Comparison of ENCODE assay signal across 19 cellular contexts in genomic region chr13:36880961-36881360, GRCh38. TPM values are rescaled to one million over a fixed set of nuclear protein-coding genes. Genes with fewer than 3 reads are reported as not detected.
"Had no signal": no experiment of that assay in that cellular context is flagged by ENCODE, and none has a peak within 500 bp of the region (broad histone marks: within the 10 kb centered on the region; RNA-seq: fewer than 3 reads in every experiment).

No MANE protein-coding gene starts in this region.

- H3K27me3 Mint-ChIP-seq: type B pancreatic cell had no signal

- ATAC-seq: activated CD4-positive, CD25-positive, alpha-beta regulatory T cell treated with anti-CD3 and anti-CD28 coated beads, Interleukin-2, amount 50 U/mL, for 24 hours; activated CD8-positive, alpha-beta memory T cell treated with anti-CD3 and anti-CD28 coated beads, Interleukin-2, amount 10 ng/mL, durations not matched to agents 7 days and 5 days; left colon; naive thymus-derived CD8-positive, alpha-beta T cell; stimulated activated naive B cell treated with anti-CD40 and anti-IgM and Interleukin-4, amounts not matched to agents 10 μg/mL and 1 μg/mL and 100 μg/mL, for 72 hours had no signal

- H3K4me2 ChIP-seq: smooth muscle cell had no signal

- DNase-seq: activated CD4-positive, alpha-beta T cell treated with anti-CD3 and anti-CD28 coated beads, Interleukin-2, amount 50 U/mL, for 4 hours; activated CD8-positive, alpha-beta memory T cell treated with anti-CD3 and anti-CD28 coated beads, Interleukin-2, amount 10 ng/mL, durations not matched to agents 7 days and 5 days; activated effector memory CD4-positive, alpha-beta T cell treated with Interleukin-2 at 50 U/mL for 16 hours; activated T-cell treated with anti-CD3 and anti-CD28 coated beads, Interleukin-2, amount 50 U/mL, for 24 hours; amniotic stem cell; effector CD4-positive, alpha-beta T cell; left colon; naive thymus-derived CD8-positive, alpha-beta T cell; posterior cingulate gyrus; stimulated activated naive B cell treated with anti-CD40 and anti-IgM and Interleukin-4, amounts not matched to agents 10 μg/mL and 1 μg/mL and 100 μg/mL, for 72 hours; substantia nigra had no signal

- H3K27me3 ChIP-seq: neutrophil had no signal

- H3K4me3 Mint-ChIP-seq: activated CD8-positive, alpha-beta memory T cell treated with anti-CD3 and anti-CD28 coated beads, Interleukin-2, amount 10 ng/mL, durations not matched to agents 7 days and 5 days; activated naive CD4-positive, alpha-beta T cell treated with anti-CD3 and anti-CD28 coated beads, Interleukin-2, amount 50 U/mL, for 24 hours; activated T-cell treated with anti-CD3 and anti-CD28 coated beads, Interleukin-2, amount 50 U/mL, for 24 hours; naive thymus-derived CD8-positive, alpha-beta T cell; stimulated activated naive B cell treated with anti-CD40 and anti-IgM and Interleukin-4, amounts not matched to agents 10 μg/mL and 1 μg/mL and 100 μg/mL, for 72 hours; type B pancreatic cell had no signal

- H3K36me3 ChIP-seq: neutrophil had no signal

- H3K27ac Mint-ChIP-seq: activated CD8-positive, alpha-beta memory T cell treated with anti-CD3 and anti-CD28 coated beads, Interleukin-2, amount 10 ng/mL, durations not matched to agents 7 days and 5 days; activated naive CD4-positive, alpha-beta T cell treated with anti-CD3 and anti-CD28 coated beads, Interleukin-2, amount 50 U/mL, for 24 hours; activated T-cell treated with anti-CD3 and anti-CD28 coated beads, Interleukin-2, amount 50 U/mL, for 24 hours; naive thymus-derived CD8-positive, alpha-beta T cell; stimulated activated naive B cell treated with anti-CD40 and anti-IgM and Interleukin-4, amounts not matched to agents 10 μg/mL and 1 μg/mL and 100 μg/mL, for 72 hours; type B pancreatic cell had no signal

- H3K9me3 ChIP-seq: neutrophil had no signal

- H3K27ac ChIP-seq: epithelial cell of prostate, neutrophil had no signal

- H3K4me1 Mint-ChIP-seq: activated CD8-positive, alpha-beta memory T cell treated with anti-CD3 and anti-CD28 coated beads, Interleukin-2, amount 10 ng/mL, durations not matched to agents 7 days and 5 days; activated naive CD4-positive, alpha-beta T cell treated with anti-CD3 and anti-CD28 coated beads, Interleukin-2, amount 50 U/mL, for 24 hours; naive thymus-derived CD8-positive, alpha-beta T cell; stimulated activated naive B cell treated with anti-CD40 and anti-IgM and Interleukin-4, amounts not matched to agents 10 μg/mL and 1 μg/mL and 100 μg/mL, for 72 hours had no signal

- H3K9me3 Mint-ChIP-seq: activated naive CD4-positive, alpha-beta T cell treated with anti-CD3 and anti-CD28 coated beads, Interleukin-2, amount 50 U/mL, for 24 hours; activated T-cell treated with anti-CD3 and anti-CD28 coated beads, Interleukin-2, amount 50 U/mL, for 24 hours; naive thymus-derived CD8-positive, alpha-beta T cell; stimulated activated naive B cell treated with anti-CD40 and anti-IgM and Interleukin-4, amounts not matched to agents 10 μg/mL and 1 μg/mL and 100 μg/mL, for 72 hours; type B pancreatic cell had no signal

- H3K36me3 Mint-ChIP-seq: activated CD8-positive, alpha-beta memory T cell treated with anti-CD3 and anti-CD28 coated beads, Interleukin-2, amount 10 ng/mL, durations not matched to agents 7 days and 5 days; activated naive CD4-positive, alpha-beta T cell treated with anti-CD3 and anti-CD28 coated beads, Interleukin-2, amount 50 U/mL, for 24 hours; naive thymus-derived CD8-positive, alpha-beta T cell; stimulated activated naive B cell treated with anti-CD40 and anti-IgM and Interleukin-4, amounts not matched to agents 10 μg/mL and 1 μg/mL and 100 μg/mL, for 72 hours had no signal

- H3K4me3 ChIP-seq: lung, smooth muscle cell had no signal

RNA-seq across cellular contexts. Expression of gene SMAD9, which starts 39.1 kb away (rescaled TPM):
- total RNA-seq: activated CD8-positive, alpha-beta memory T cell treated with anti-CD3 and anti-CD28 coated beads, Interleukin-2, amount 10 ng/mL, durations not matched to agents 7 days and 5 days; mononuclear cell; naive thymus-derived CD8-positive, alpha-beta T cell had no signal
